ENCODE assay signal across 12 cellular contexts in the genomic region with DNA sequence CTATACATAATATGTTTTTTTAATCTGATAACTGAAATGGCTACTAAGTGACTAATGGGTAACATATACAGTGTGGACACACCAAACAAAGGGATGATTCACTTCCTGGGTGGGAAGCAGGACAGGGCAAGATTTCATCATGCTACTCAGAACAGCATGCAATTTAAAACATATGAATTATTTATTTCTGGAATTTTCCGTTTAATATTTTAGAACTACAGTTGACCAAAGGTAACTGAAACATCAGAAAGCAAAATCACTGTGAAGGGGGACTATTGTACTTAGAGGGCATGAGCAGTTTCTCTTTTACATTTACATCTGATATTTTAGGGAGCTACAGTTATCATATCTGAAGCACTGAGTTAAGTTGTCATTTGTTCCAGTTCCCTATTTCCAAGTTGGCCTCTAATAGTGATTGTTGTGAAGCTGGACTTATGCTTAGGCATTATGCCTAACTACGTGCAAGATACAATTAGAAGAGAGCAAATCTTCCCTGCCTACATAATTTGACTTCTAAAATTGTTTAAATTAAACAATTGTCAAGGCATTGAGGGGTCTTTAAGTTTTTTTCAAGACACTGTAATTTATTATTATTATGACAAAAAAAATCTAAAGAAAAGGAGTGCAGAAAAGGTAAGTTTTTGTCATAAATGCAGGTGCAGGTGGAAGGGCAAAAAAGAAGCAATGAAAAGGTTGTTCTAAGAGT. TPM values are rescaled to one million over a fixed set of nuclear protein-coding genes. Genes with fewer than 3 reads are reported as not detected.
A peak's percentile ranks its signal among the peaks of the same experiment; 100 is the strongest.
DNase-seq lines count a peak whose midpoint lies in the region; ATAC-seq and TF ChIP-seq lines count a peak whose summit lies in the region.
"Had no signal": no experiment of that assay in that cellular context is flagged by ENCODE, and none has a peak within 500 bp of the region (broad histone marks: within the 10 kb centered on the region; RNA-seq: fewer than 3 reads in every experiment).

No MANE protein-coding gene starts in this region.

- no peak overlapping the region for H3K27ac Mint-ChIP-seq in activated naive CD4-positive, alpha-beta T cell treated with anti-CD3 and anti-CD28 coated beads, Interleukin-2, amount 50 U/mL, for 72 hours
- H3K27ac Mint-ChIP-seq: activated CD4-positive, alpha-beta memory T cell treated with anti-CD3 and anti-CD28 coated beads, Interleukin-2, amount 10 ng/mL, durations not matched to agents 7 days and 5 days had no signal

- H3K9me3 ChIP-seq in AG04450 (ENCODE audit: control insufficient read depth, insufficient read depth, low read length), result no peaks in the 10 kb centered on the region
- H3K9me3 ChIP-seq in tibial artery, result no peaks in the 10 kb centered on the region

- no peaks in the 10 kb centered on the region for H3K36me3 ChIP-seq in tibial artery

- no peaks in the 10 kb centered on the region for H3K27me3 ChIP-seq in AG04450 (ENCODE audit: control insufficient read depth, insufficient read depth, low read length)
- no peaks in the 10 kb centered on the region for H3K27me3 ChIP-seq in tibial artery

- intact Hi-C loops in tibial artery (cut with DNase I; ENCODE audit: low total_unique reads), result no loop called here

- DNase-seq in AG04450 (ENCODE audit: low read depth, low spot score), result peak; percentile 34
- DNase-seq in HS-27A (ENCODE audit: low read depth), result peak; percentile 62
- DNase-seq in amniotic stem cell (lab: John Stamatoyannopoulos, UW), result peak; percentile 26
- DNase-seq in kidney tubule cell (ENCODE audit: low spot score), result peak; percentile 80
- DNase-seq in T-helper 9 cell, result no peak
- DNase-seq in tibial artery, result no peak
- no peak for DNase-seq in activated naive CD4-positive, alpha-beta T cell treated with anti-CD3 and anti-CD28 coated beads, Interleukin-2, amount 50 U/mL, for 72 hours (ENCODE audit: low spot score in 2 of 2)
- DNase-seq: activated CD4-positive, alpha-beta memory T cell treated with anti-CD3 and anti-CD28 coated beads, Interleukin-2, amount 10 ng/mL, durations not matched to agents 7 days and 5 days; cortex of kidney; NCI-H510A treated with DMSO at 0.1 percent for 48 hours had no signal

- H3K4me3 ChIP-seq in AG04450 (ENCODE audit: low read depth, low read length) (no peak overlapping the region), tibial artery (no peak overlapping the region)
- H3K4me3 ChIP-seq: lung had no signal

- no peaks in the 10 kb centered on the region for H3K36me3 Mint-ChIP-seq in activated naive CD4-positive, alpha-beta T cell treated with anti-CD3 and anti-CD28 coated beads, Interleukin-2, amount 50 U/mL, for 72 hours

- H3K4me1 ChIP-seq in tibial artery, result no peaks in the 10 kb centered on the region

- no peak for ATAC-seq in GM21737 (IDR thresholded peaks at IDR 0.05; ENCODE audit: unreplicated experiment)
- ATAC-seq in activated naive CD4-positive, alpha-beta T cell treated with anti-CD3 and anti-CD28 coated beads, Interleukin-2, amount 50 U/mL, for 72 hours, result no peak

- CTCF ChIA-PET in AG04450 (lab: Charles Lee), result no interaction called here

- no peaks in the 10 kb centered on the region for H3K9me3 Mint-ChIP-seq in activated naive CD4-positive, alpha-beta T cell treated with anti-CD3 and anti-CD28 coated beads, Interleukin-2, amount 50 U/mL, for 72 hours
- H3K9me3 Mint-ChIP-seq: activated CD4-positive, alpha-beta memory T cell treated with anti-CD3 and anti-CD28 coated beads, Interleukin-2, amount 10 ng/mL, durations not matched to agents 7 days and 5 days had no signal

- TF ChIP-seq CTCF in AG04450 (IDR thresholded peaks at IDR 0.05; ENCODE audit: low read depth, low read length), result no peak
- no peak for TF ChIP-seq CTCF in tibial artery (IDR thresholded peaks at IDR 0.05)

- H3K27ac ChIP-seq in AG04450 (ENCODE audit: low read depth, low read length), result no peak overlapping the region
- H3K27ac ChIP-seq in tibial artery, result no peak overlapping the region

- POLR2A ChIA-PET in AG04450 (lab: Yijun Ruan, JAX), result no interaction called here

RNA-seq across cellular contexts. Expression of gene ABCA6, which starts 34.3 kb away (rescaled TPM):
- 0.36 and 0.41 TPM in 2 replicates for polyA plus RNA-seq in AG04450 (2011; rRNA removed)
- 0.26 and 0.46 TPM in 2 replicates for polyA minus RNA-seq in AG04450 (2011; rRNA and poly(A)+ RNA removed)
- under 1 TPM in 1 of 2 donors, not detected in 1; 0.08 TPM for total RNA-seq in activated naive CD4-positive, alpha-beta T cell treated with anti-CD3 and anti-CD28 coated beads, Interleukin-2, amount 50 U/mL, for 72 hours

RNA-seq across cellular contexts. Expression of gene ABCA10, which starts 52.7 kb away (rescaled TPM):
- 0.31 and 0.58 TPM in 2 replicates for polyA plus RNA-seq in AG04450 (2011; rRNA removed)
- 0.28 and 0.65 TPM in 2 replicates for polyA minus RNA-seq in AG04450 (2011; rRNA and poly(A)+ RNA removed)
- 1 to 10 TPM in 1 of 2 donors, under 1 TPM in 1; 0.11 to 1.4 TPM for total RNA-seq in activated naive CD4-positive, alpha-beta T cell treated with anti-CD3 and anti-CD28 coated beads, Interleukin-2, amount 50 U/mL, for 72 hours

Comparison
In these comparisons a context has a peak if more than half of its experiments do, and no peak if none do; other contexts are left out.
1. DNase-seq: peak in AG04450 (single experiment), HS-27A (single experiment), amniotic stem cell (single experiment) and kidney tubule cell (single experiment); none in T-helper 9 cell (single experiment), tibial artery (0 of 2) and activated naive CD4-positive, alpha-beta T cell treated with anti-CD3 and anti-CD28 coated beads, Interleukin-2, amount 50 U/mL, for 72 hours (0 of 2).